2 cellular contexts compared by ENCODE assay signal in the genomic region with DNA sequence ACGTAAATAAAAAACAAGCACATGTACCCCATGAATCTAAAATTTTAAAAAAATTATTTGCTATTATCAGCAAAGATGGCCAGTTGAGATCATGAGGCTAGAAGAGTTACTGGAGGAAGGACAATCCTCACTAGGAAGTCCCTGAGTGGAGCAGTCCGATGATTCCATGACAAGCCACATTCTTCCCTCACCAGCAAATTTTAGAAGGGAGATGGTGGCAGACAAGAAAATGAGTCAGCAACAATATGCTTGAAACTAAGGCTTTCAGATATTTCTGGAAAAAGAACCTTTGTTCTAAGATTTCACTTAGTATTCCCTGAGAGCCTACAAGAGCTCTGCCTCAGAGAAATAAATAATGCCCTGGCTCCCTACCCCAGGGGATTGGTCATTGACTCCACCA.
A peak's percentile ranks its signal among the peaks of the same experiment; 100 is the strongest.
TF ChIP-seq lines count a peak whose summit lies in the region.

No MANE protein-coding gene starts in this region.

TF ChIP-seq in A549, 52 proteins besides CTCF, POLR2A, EP300 and RAD21:
- TF ChIP-seq, protein P1, sequence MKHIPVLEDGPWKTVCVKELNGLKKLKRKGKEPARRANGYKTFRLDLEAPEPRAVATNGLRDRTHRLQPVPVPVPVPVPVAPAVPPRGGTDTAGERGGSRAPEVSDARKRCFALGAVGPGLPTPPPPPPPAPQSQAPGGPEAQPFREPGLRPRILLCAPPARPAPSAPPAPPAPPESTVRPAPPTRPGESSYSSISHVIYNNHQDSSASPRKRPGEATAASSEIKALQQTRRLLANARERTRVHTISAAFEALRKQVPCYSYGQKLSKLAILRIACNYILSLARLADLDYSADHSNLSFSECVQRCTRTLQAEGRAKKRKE (CRISPR knock-in tag; IDR thresholded peaks at IDR 0.05; ENCODE audit: low read depth): no peak
- TF ChIP-seq, protein P2, sequence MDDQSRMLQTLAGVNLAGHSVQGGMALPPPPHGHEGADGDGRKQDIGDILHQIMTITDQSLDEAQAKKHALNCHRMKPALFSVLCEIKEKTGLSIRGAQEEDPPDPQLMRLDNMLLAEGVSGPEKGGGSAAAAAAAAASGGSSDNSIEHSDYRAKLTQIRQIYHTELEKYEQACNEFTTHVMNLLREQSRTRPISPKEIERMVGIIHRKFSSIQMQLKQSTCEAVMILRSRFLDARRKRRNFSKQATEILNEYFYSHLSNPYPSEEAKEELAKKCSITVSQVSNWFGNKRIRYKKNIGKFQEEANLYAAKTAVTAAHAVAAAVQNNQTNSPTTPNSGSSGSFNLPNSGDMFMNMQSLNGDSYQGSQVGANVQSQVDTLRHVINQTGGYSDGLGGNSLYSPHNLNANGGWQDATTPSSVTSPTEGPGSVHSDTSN (IDR thresholded peaks at IDR 0.05): no peak
- no peak for TF ChIP-seq CBX2 (IDR thresholded peaks at IDR 0.05; ENCODE audit: borderline replicate concordance, low read depth)
- TF ChIP-seq, protein P3, sequence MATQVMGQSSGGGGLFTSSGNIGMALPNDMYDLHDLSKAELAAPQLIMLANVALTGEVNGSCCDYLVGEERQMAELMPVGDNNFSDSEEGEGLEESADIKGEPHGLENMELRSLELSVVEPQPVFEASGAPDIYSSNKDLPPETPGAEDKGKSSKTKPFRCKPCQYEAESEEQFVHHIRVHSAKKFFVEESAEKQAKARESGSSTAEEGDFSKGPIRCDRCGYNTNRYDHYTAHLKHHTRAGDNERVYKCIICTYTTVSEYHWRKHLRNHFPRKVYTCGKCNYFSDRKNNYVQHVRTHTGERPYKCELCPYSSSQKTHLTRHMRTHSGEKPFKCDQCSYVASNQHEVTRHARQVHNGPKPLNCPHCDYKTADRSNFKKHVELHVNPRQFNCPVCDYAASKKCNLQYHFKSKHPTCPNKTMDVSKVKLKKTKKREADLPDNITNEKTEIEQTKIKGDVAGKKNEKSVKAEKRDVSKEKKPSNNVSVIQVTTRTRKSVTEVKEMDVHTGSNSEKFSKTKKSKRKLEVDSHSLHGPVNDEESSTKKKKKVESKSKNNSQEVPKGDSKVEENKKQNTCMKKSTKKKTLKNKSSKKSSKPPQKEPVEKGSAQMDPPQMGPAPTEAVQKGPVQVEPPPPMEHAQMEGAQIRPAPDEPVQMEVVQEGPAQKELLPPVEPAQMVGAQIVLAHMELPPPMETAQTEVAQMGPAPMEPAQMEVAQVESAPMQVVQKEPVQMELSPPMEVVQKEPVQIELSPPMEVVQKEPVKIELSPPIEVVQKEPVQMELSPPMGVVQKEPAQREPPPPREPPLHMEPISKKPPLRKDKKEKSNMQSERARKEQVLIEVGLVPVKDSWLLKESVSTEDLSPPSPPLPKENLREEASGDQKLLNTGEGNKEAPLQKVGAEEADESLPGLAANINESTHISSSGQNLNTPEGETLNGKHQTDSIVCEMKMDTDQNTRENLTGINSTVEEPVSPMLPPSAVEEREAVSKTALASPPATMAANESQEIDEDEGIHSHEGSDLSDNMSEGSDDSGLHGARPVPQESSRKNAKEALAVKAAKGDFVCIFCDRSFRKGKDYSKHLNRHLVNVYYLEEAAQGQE (IDR thresholded peaks at IDR 0.05): no peak
- TF ChIP-seq HDAC2 (IDR thresholded peaks at IDR 0.05): no peak
- TF ChIP-seq HOXB5 (CRISPR knock-in tag; IDR thresholded peaks at IDR 0.05): no peak
- TF ChIP-seq MAX (IDR thresholded peaks at IDR 0.05): no peak
- no peak for TF ChIP-seq E2F6 (IDR thresholded peaks at IDR 0.05; ENCODE audit: borderline replicate concordance, low read depth)
- no peak for TF ChIP-seq CBX8 (IDR thresholded peaks at IDR 0.05)
- TF ChIP-seq BHLHE40 (IDR thresholded peaks at IDR 0.05; ENCODE audit: low read depth, low read length): no peak
- no peak for TF ChIP-seq HMGXB4 (CRISPR knock-in tag; IDR thresholded peaks at IDR 0.05; ENCODE audit: borderline replicate concordance)
- TF ChIP-seq CEBPB (IDR thresholded peaks at IDR 0.05): no peak
- TF ChIP-seq EHMT2 (IDR thresholded peaks at IDR 0.05; ENCODE audit: low read depth): no peak

TF ChIP-seq in K562, 482 proteins besides CTCF, POLR2A, EP300 and RAD21:
- TF ChIP-seq KAT2B (IDR thresholded peaks at IDR 0.05; ENCODE audit: low read depth, low read length): no peak
- TF ChIP-seq ZNF561 (CRISPR knock-in tag; conservative IDR thresholded peaks at IDR 0.05): no peak
- no peak for TF ChIP-seq PHF21A (IDR thresholded peaks at IDR 0.05; ENCODE audit: borderline replicate concordance, low read depth)
- TF ChIP-seq C11orf30 (IDR thresholded peaks at IDR 0.05; ENCODE audit: low read depth): peak; percentile 53
- TF ChIP-seq NFRKB (IDR thresholded peaks at IDR 0.05; ENCODE audit: low read depth): no peak
- TF ChIP-seq OTX1 (CRISPR knock-in tag; IDR thresholded peaks at IDR 0.05): no peak
- TF ChIP-seq ZNF316 (IDR thresholded peaks at IDR 0.05): peak; percentile 73
- TF ChIP-seq MAFG (tag; conservative IDR thresholded peaks at IDR 0.05): peak; percentile 67
